8 cellular contexts compared by ENCODE assay signal in genomic region chr5:32278403-32278802, GRCh38. TPM values are rescaled to one million over a fixed set of nuclear protein-coding genes. Genes with fewer than 3 reads are reported as not detected.
A peak's percentile ranks its signal among the peaks of the same experiment; 100 is the strongest.
DNase-seq lines count a peak whose midpoint lies in the region; ATAC-seq and TF ChIP-seq lines count a peak whose summit lies in the region.

No MANE protein-coding gene starts in this region.

- WGBS in suprapubic skin, result 79% methylated on average over 3 of the region's 3 CpGs

- H3K4me1 ChIP-seq in GM23338 (ENCODE audit: insufficient read depth), result peaks cover 55% of the 10 kb centered on the region
- peaks cover 6% of the 10 kb centered on the region for H3K4me1 ChIP-seq in suprapubic skin

- DNase-seq in AG09309 (ENCODE audit: low read depth) (peak; percentile 59), GM23338 (ENCODE audit: low spot score) (no peak), foreskin fibroblast (peak; percentile 18 to 32), left colon (no peak), suprapubic skin (ENCODE audit: low spot score in 2 of 2) (no peak), cerebellum (ENCODE audit: low spot score) (no peak)
- peak; percentile 57 for DNase-seq in activated CD4-positive, alpha-beta memory T cell treated with anti-CD3 and anti-CD28 coated beads for 36 hours

- no peak overlapping the region for H3K4me3 ChIP-seq in AG09309 (ENCODE audit: control insufficient read depth, low read depth, low read length)
- no peak overlapping the region for H3K4me3 ChIP-seq in GM23338
- H3K4me3 ChIP-seq in foreskin fibroblast (ENCODE audit: low read depth in 1 of 2, low read length in 2 of 2), result no peak overlapping the region
- H3K4me3 ChIP-seq in suprapubic skin, result no peak overlapping the region

- H3K27me3 ChIP-seq in GM23338 (ENCODE audit: insufficient read depth), result no peaks in the 10 kb centered on the region
- no peaks in the 10 kb centered on the region for H3K27me3 ChIP-seq in suprapubic skin

- POLR2A ChIA-PET in activated CD4-positive, alpha-beta memory T cell treated with anti-CD3 and anti-CD28 coated beads for 36 hours (lab: Charles Lee), result no interaction called here

- H3K27ac Mint-ChIP-seq in GM23338, result peak overlapping the region; percentile 92
- peak overlapping the region; percentile 26 for H3K27ac Mint-ChIP-seq in activated CD4-positive, alpha-beta memory T cell treated with anti-CD3 and anti-CD28 coated beads for 36 hours

- H3K36me3 ChIP-seq in GM23338 (ENCODE audit: insufficient read depth), result peaks cover 5% of the 10 kb centered on the region; the same call in 1 of the 2 replicates
- H3K36me3 ChIP-seq in suprapubic skin, result peaks cover 17% of the 10 kb centered on the region

- TF ChIP-seq CTCF in AG09309 (IDR thresholded peaks at IDR 0.05; ENCODE audit: control insufficient read depth, insufficient read depth, low read depth, low read length, missing control alignments), result no peak
- no peak for TF ChIP-seq CTCF in GM23338 (conservative IDR thresholded peaks at IDR 0.05; ENCODE audit: low read depth in 2 of 2)
- no peak for TF ChIP-seq CTCF in foreskin fibroblast (IDR thresholded peaks at IDR 0.05; ENCODE audit: low read depth, low read length)
- TF ChIP-seq CTCF in suprapubic skin (IDR thresholded peaks at IDR 0.05), result no peak

- CTCF ChIA-PET in activated CD4-positive, alpha-beta memory T cell treated with anti-CD3 and anti-CD28 coated beads for 36 hours (lab: Charles Lee), result no interaction called here

- no peaks in the 10 kb centered on the region for H3K9me3 ChIP-seq in suprapubic skin

- ATAC-seq in GM23338 (no peak), left colon (no peak), HG03565 (IDR thresholded peaks at IDR 0.05; ENCODE audit: unreplicated experiment) (no peak)

- no peak overlapping the region for H3K4me3 Mint-ChIP-seq in GM23338
- no peak overlapping the region for H3K4me3 Mint-ChIP-seq in activated CD4-positive, alpha-beta memory T cell treated with anti-CD3 and anti-CD28 coated beads for 36 hours

- peaks cover 68% of the 10 kb centered on the region for H3K36me3 Mint-ChIP-seq in GM23338 (ENCODE audit: low read depth)
- H3K36me3 Mint-ChIP-seq in activated CD4-positive, alpha-beta memory T cell treated with anti-CD3 and anti-CD28 coated beads for 36 hours, result peaks cover 21% of the 10 kb centered on the region

- peak overlapping the region; percentile 77 for H3K27ac ChIP-seq in GM23338 (ENCODE audit: low read depth)
- H3K27ac ChIP-seq in suprapubic skin, result no peak overlapping the region

- H3K9me3 Mint-ChIP-seq in GM23338, result no peaks in the 10 kb centered on the region
- H3K9me3 Mint-ChIP-seq in activated CD4-positive, alpha-beta memory T cell treated with anti-CD3 and anti-CD28 coated beads for 36 hours, result peaks cover 4% of the 10 kb centered on the region

- H3K9me2 ChIP-seq in GM23338 (ENCODE audit: insufficient read depth), result no peaks in the 10 kb centered on the region

- intact Hi-C loops in activated CD4-positive, alpha-beta memory T cell treated with anti-CD3 and anti-CD28 coated beads for 36 hours (cut with micrococcal nuclease), result no loop called here
- intact Hi-C loops in left colon (cut with DNase I, micrococcal nuclease), result no loop called here

- H2AFZ ChIP-seq in GM23338, result no peak overlapping the region

- H4K20me1 ChIP-seq in GM23338 (replicated peaks; ENCODE audit: insufficient read depth), result no peaks in the 10 kb centered on the region

- TF ChIP-seq POLR2A in suprapubic skin (IDR thresholded peaks at IDR 0.05), result no peak

- H3K27me3 Mint-ChIP-seq in GM23338 (ENCODE audit: insufficient read depth, low read depth, poor library complexity), result peaks cover 12% of the 10 kb centered on the region
- no peaks in the 10 kb centered on the region for H3K27me3 Mint-ChIP-seq in activated CD4-positive, alpha-beta memory T cell treated with anti-CD3 and anti-CD28 coated beads for 36 hours

- H3K79me2 ChIP-seq in GM23338 (replicated peaks; ENCODE audit: insufficient read depth), result peaks cover 67% of the 10 kb centered on the region

- H3K4me1 Mint-ChIP-seq in GM23338, result peaks cover 67% of the 10 kb centered on the region
- H3K4me1 Mint-ChIP-seq in activated CD4-positive, alpha-beta memory T cell treated with anti-CD3 and anti-CD28 coated beads for 36 hours (ENCODE audit: low read depth), result peaks cover 54% of the 10 kb centered on the region

- no peak overlapping the region for H3K4me2 ChIP-seq in GM23338

- no peaks in the 10 kb centered on the region; the same call in 1 of the 2 replicates for H3F3A ChIP-seq in GM23338 (replicated peaks; ENCODE audit: low read depth)

- TF ChIP-seq EP300 in suprapubic skin (IDR thresholded peaks at IDR 0.05), result no peak

TF ChIP-seq in GM23338, 12 proteins besides CTCF, POLR2A, EP300 and RAD21 (continues in another document):
- TF ChIP-seq ZNF462 (CRISPR knock-in tag; IDR thresholded peaks at IDR 0.05) (no peak), CREB1 (CRISPR knock-in tag; IDR thresholded peaks at IDR 0.05; ENCODE audit: low read depth) (no peak), ZNF331 (CRISPR knock-in tag; IDR thresholded peaks at IDR 0.05; ENCODE audit: low read depth) (no peak), STAT1 (IDR thresholded peaks at IDR 0.05; ENCODE audit: unreplicated experiment) (no peak), EZH2phosphoT487 (IDR thresholded peaks at IDR 0.05; ENCODE audit: unreplicated experiment) (no peak), EZH2 (IDR thresholded peaks at IDR 0.05; ENCODE audit: low read depth, unreplicated experiment) (no peak), POLR2AphosphoS5 (IDR thresholded peaks at IDR 0.05; ENCODE audit: low read depth) (no peak), ZNF114 (CRISPR knock-in tag; IDR thresholded peaks at IDR 0.05) (no peak), NANOG (IDR thresholded peaks at IDR 0.05; ENCODE audit: borderline replicate concordance) (no peak)

RNA-seq across cellular contexts. Expression of gene MTMR12, which starts 34.3 kb away (rescaled TPM):
- 47.4 and 51.6 TPM in 2 replicates for total RNA-seq in GM23338 (2014; rRNA removed; shearing (Covaris generic))
- 17.7 and 18.3 TPM in 2 replicates for polyA plus RNA-seq in GM23338 (2016; fragmentation: Nextera tagmentation; extraction: Ambion mirVana)
- 10 to 100 TPM; 22.3 to 22.4 TPM for total RNA-seq in activated CD4-positive, alpha-beta memory T cell treated with anti-CD3 and anti-CD28 coated beads for 36 hours
- total RNA-seq in left colon (10 to 100 TPM; 19.4 to 25.5 TPM), suprapubic skin (10 to 100 TPM; 28.1 to 43.6 (median 40.6) TPM), cerebellum (20.2 TPM)

Comparison
In these comparisons a context has a peak if more than half of its experiments do, and no peak if none do; other contexts are left out.
1. DNase-seq: peak in AG09309 (single experiment), activated CD4-positive, alpha-beta memory T cell treated with anti-CD3 and anti-CD28 coated beads for 36 hours (single experiment) and foreskin fibroblast (2 of 2); none in GM23338 (single experiment), left colon (0 of 2), suprapubic skin (0 of 2) and cerebellum (single experiment).